8 cellular contexts compared by ENCODE assay signal in genomic region chr1:22861764-22862440, GRCh38.
DNase-seq lines count a peak whose midpoint lies in the region; ATAC-seq and TF ChIP-seq lines count a peak whose summit lies in the region.

No MANE protein-coding gene starts in this region.

- no peaks in the 10 kb centered on the region for H4K20me1 ChIP-seq in neural cell (ENCODE audit: insufficient read depth)

- H3K27ac ChIP-seq in cardiac muscle cell (peak overlapping the region; percentile 10), neural cell (ENCODE audit: low read length) (no peak overlapping the region)

- H3K27me3 Mint-ChIP-seq in T-helper 17 cell, result peaks cover 35% of the 10 kb centered on the region

- H3K27me3 ChIP-seq in cardiac muscle cell (no peaks in the 10 kb centered on the region), neural cell (ENCODE audit: insufficient read depth, low read depth, low read length) (no peaks in the 10 kb centered on the region)

- H3F3A ChIP-seq in neural cell (ENCODE audit: insufficient read depth, low read length, poor library complexity, severe bottlenecking), result no peaks in the 10 kb centered on the region

- peak; percentile 97 for TF ChIP-seq CTCF in cardiac muscle cell (IDR thresholded peaks at IDR 0.05; ENCODE audit: low read depth, low read length)
- peak; percentile 83 for TF ChIP-seq CTCF in epithelial cell of esophagus (IDR thresholded peaks at IDR 0.05; ENCODE audit: insufficient read depth, low read depth, low read length, missing control alignments)
- peak; percentile 74 for TF ChIP-seq CTCF in neural cell (IDR thresholded peaks at IDR 0.05; ENCODE audit: poor library complexity, severe bottlenecking)

- H3K36me3 Mint-ChIP-seq in T-helper 17 cell (ENCODE audit: low read depth), result no peaks in the 10 kb centered on the region

- intact Hi-C loops in cardiac septum (cut with DNase I), result loop anchor here (5.0 kb wide), 1 partner anchor 160 kb away; no protein-coding TSS in a partner anchor

- peaks cover 12% of the 10 kb centered on the region for H3K4me1 ChIP-seq in cardiac muscle cell (ENCODE audit: low read depth)

- TF ChIP-seq EP300 in neural cell (conservative IDR thresholded peaks at IDR 0.05; ENCODE audit: poor library complexity, severe bottlenecking), result no peak

- H2AFZ ChIP-seq in neural cell (ENCODE audit: low read depth, low read length), result no peak overlapping the region

- H3K4me3 Mint-ChIP-seq in T-helper 17 cell, result no peak overlapping the region

- DNase-seq in cardiac muscle cell (ENCODE audit: low read depth in 1 of 2, low spot score in 1 of 2) (peak; percentile 80 to 90), cardiac septum (ENCODE audit: low spot score) (no peak), NCI-H82 (lab: John Stamatoyannopoulos, UW) (peak; percentile 74), epithelial cell of esophagus (ENCODE audit: low read depth) (peak; percentile 92), T-helper 17 cell (no peak)

- H3K27ac Mint-ChIP-seq in T-helper 17 cell, result no peak overlapping the region

- H3K4me2 ChIP-seq in neural cell (ENCODE audit: low read length), result no peak overlapping the region

- peak; percentile 67 for TF ChIP-seq RAD21 in neural cell (conservative IDR thresholded peaks at IDR 0.05)

- H3K79me2 ChIP-seq in neural cell (replicated peaks; ENCODE audit: insufficient read depth, low read length), result no peaks in the 10 kb centered on the region

- ATAC-seq in T-helper 17 cell (no peak), HG03095 (IDR thresholded peaks at IDR 0.05; ENCODE audit: unreplicated experiment) (no peak), GM21723 (IDR thresholded peaks at IDR 0.05; ENCODE audit: unreplicated experiment) (no peak)

- H3K9ac ChIP-seq in neural cell (ENCODE audit: low read length), result no peak overlapping the region

- no peaks in the 10 kb centered on the region for H3K9me2 ChIP-seq in neural cell (ENCODE audit: insufficient read depth, low read length)

- H3K36me3 ChIP-seq in cardiac muscle cell (peaks cover 6% of the 10 kb centered on the region), neural cell (ENCODE audit: insufficient read depth, low read length) (peaks cover 4% of the 10 kb centered on the region)

- H3K9me3 ChIP-seq in cardiac muscle cell (ENCODE audit: low read depth), result no peaks in the 10 kb centered on the region
- no peaks in the 10 kb centered on the region for H3K9me3 ChIP-seq in neural cell (ENCODE audit: low read length)
- H3K9me3 ChIP-seq in T-helper 17 cell (ENCODE audit: control insufficient read depth, low read length, poor library complexity, severe bottlenecking), result no peaks in the 10 kb centered on the region

- peaks cover 3% of the 10 kb centered on the region for H3K4me1 Mint-ChIP-seq in T-helper 17 cell

- H3K4me3 ChIP-seq in cardiac muscle cell, result no peak overlapping the region
- no peak overlapping the region for H3K4me3 ChIP-seq in epithelial cell of esophagus (ENCODE audit: low read length)
- no peak overlapping the region for H3K4me3 ChIP-seq in neural cell (ENCODE audit: low read length)

TF ChIP-seq in neural cell, 6 proteins besides CTCF, POLR2A, EP300 and RAD21:
- peak; percentile 66 for TF ChIP-seq SMC3 (conservative IDR thresholded peaks at IDR 0.05; ENCODE audit: poor library complexity)
- TF ChIP-seq TAF1 (IDR thresholded peaks at IDR 0.05; ENCODE audit: low read depth), result no peak
TF ChIP-seq in neural cell: peak in this region for 1.

Comparison
In these comparisons a context has a peak if more than half of its experiments do, and no peak if none do; other contexts are left out.
1. DNase-seq: peak in cardiac muscle cell (2 of 2), NCI-H82 (single experiment) and epithelial cell of esophagus (single experiment); none in cardiac septum (single experiment) and T-helper 17 cell (0 of 3).
2. Peak in every context shown above with its lines, with median percentiles within 50 percentile points of each other: CTCF ChIP-seq.